ENCODE assay signal across 35 cellular contexts in the genomic region with DNA sequence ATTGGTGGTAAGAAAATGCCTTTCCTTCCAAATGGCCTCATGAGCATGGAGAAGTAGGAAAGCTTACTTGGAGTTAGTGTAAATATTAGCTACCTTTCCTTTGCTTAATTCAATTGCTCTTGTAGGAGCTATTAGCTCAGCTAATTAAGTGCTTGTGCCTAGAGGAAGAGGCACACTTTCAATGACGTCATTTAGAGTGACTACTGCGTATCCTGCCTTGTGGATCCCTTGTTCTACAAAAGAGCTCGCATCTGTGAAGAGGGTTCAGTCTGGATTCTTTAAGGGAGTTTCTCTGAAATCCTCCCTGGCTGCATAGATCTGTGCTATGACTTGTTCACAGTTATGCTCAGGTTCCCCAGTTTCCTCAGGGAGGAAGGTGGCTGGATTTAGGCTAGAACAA.
"Had no signal": no experiment of that assay in that cellular context is flagged by ENCODE, and none has a peak within 500 bp of the region (broad histone marks: within the 10 kb centered on the region; RNA-seq: fewer than 3 reads in every experiment).

No MANE protein-coding gene starts in this region.

- DNase-seq: Kasumi-1, MG63, MM.1S, MV-4-11, NCI-H1048, NCI-H1092, NCI-H1092 treated with DMSO at 0.1 percent for 48 hours, NCI-H1105, NCI-H1105 treated with DMSO at 0.1 percent for 48 hours, NCI-H1417 treated with DMSO at 0.1 percent for 48 hours, NCI-H1436, NCI-H1436 treated with DMSO at 0.1 percent for 48 hours, NCI-H146, NCI-H1694, NCI-H1694 treated with DMSO at 0.1 percent for 48 hours, NCI-H187, NCI-H187 treated with DMSO at 0.1 percent for 48 hours, NCI-H1930, NCI-H2029, NCI-H2029 treated with DMSO at 0.1 percent for 48 hours, NCI-H2081, NCI-H2081 treated with DMSO at 0.1 percent for 48 hours, NCI-H2107, NCI-H2171, NCI-H2171 treated with DMSO at 0.1 percent for 48 hours, NCI-H2227 treated with DMSO at 0.1 percent for 48 hours, NCI-H226, NCI-H345, NCI-H446, NCI-H446 treated with DMSO at 0.1 percent for 48 hours, NCI-H510A, NCI-H510A treated with DMSO at 0.1 percent for 48 hours, NCI-H524 treated with DMSO at 0.1 percent for 48 hours, NCI-H526, NCI-H526 treated with DMSO at 0.1 percent for 48 hours had no signal

- H3K27me3 ChIP-seq: MG63 had no signal

- H3K36me3 ChIP-seq: MG63 had no signal

- H3K4me3 ChIP-seq: MG63 had no signal

- H3K9me3 ChIP-seq: MG63 had no signal
